Comparison of ENCODE assay signal across 8 cellular contexts in the genomic region with DNA sequence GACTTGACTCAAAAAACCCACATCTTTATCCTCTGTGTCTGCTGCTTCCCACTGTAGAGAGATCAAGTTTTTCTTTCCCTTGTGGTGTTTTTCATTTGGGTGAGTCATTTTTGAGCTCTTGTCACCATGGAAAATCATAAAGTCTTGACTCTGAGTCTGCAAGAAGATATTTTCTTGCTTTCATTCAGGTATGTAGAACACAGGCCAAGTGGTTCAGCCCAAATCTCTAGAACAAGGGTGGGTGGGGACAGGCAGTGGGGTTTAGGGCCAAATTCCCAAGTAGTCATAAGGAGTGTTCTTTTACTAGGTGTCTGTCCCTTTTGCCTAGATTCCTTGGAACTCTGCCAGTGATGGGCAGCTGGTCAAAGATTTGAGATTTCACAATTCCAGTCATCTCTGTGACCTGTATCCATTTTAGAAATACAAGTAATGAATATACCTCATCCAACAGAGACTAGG. TPM values are rescaled to one million over a fixed set of nuclear protein-coding genes. Genes with fewer than 3 reads are reported as not detected.
A peak's percentile ranks its signal among the peaks of the same experiment; 100 is the strongest.
DNase-seq lines count a peak whose midpoint lies in the region; ATAC-seq and TF ChIP-seq lines count a peak whose summit lies in the region.
"Had no signal": no experiment of that assay in that cellular context is flagged by ENCODE, and none has a peak within 500 bp of the region (broad histone marks: within the 10 kb centered on the region; RNA-seq: fewer than 3 reads in every experiment).

No MANE protein-coding gene starts in this region.

- CTCF ChIA-PET in OCI-LY7 (lab: Charles Lee; ENCODE audit: unreplicated experiment): no interaction called here

- H4K20me1 ChIP-seq in hepatocyte (ENCODE audit: insufficient read depth, poor library complexity, severe bottlenecking): no peaks in the 10 kb centered on the region
- H4K20me1 ChIP-seq in OCI-LY7 (ENCODE audit: insufficient read depth, low read length): no peaks in the 10 kb centered on the region

- peak; percentile 95 for DNase-seq in HT1080 (ENCODE audit: low read depth)
- DNase-seq in astrocyte of the spinal cord (ENCODE audit: low read depth, low spot score): peak; percentile 95
- DNase-seq in hepatocyte (ENCODE audit: low spot score): peak; percentile 28
- DNase-seq in upper lobe of left lung: no peak
- DNase-seq in NCI-H345 (lab: John Stamatoyannopoulos, UW): no peak
- no peak for DNase-seq in OCI-LY7 (ENCODE audit: low spot score)
- DNase-seq: activated CD4-positive, alpha-beta T cell treated with anti-CD3 and anti-CD28 coated beads for 1 hour had no signal

- no peaks in the 10 kb centered on the region for H3K4me1 ChIP-seq in hepatocyte (ENCODE audit: insufficient read depth)
- peaks cover 0 to 11% (median 10%) of the 10 kb centered on the region in 4 donors for H3K4me1 ChIP-seq in upper lobe of left lung
- no peaks in the 10 kb centered on the region for H3K4me1 ChIP-seq in OCI-LY7 (ENCODE audit: insufficient read depth, low read length, poor library complexity, severe bottlenecking)

- H3K27me3 ChIP-seq in hepatocyte: no peaks in the 10 kb centered on the region
- H3K27me3 ChIP-seq in upper lobe of left lung: no peaks in the 10 kb centered on the region

- peak; percentile 85 to 90 for ATAC-seq in upper lobe of left lung (ENCODE audit: low FRiP score in 2 of 2)
- ATAC-seq in GM21381 (IDR thresholded peaks at IDR 0.05; ENCODE audit: unreplicated experiment): no peak

- no peak for TF ChIP-seq POLR2A in upper lobe of left lung (IDR thresholded peaks at IDR 0.05)

- BruUV-seq in OCI-LY7 (replicated peaks; lab: Mats Ljungman, UMichigan): no TSS peak

- in situ Hi-C loops in astrocyte of the spinal cord (cut with HindIII; ENCODE audit: low sequenced_read_pairs): no loop called here

- no peak overlapping the region for H2AFZ ChIP-seq in hepatocyte
- H2AFZ ChIP-seq in OCI-LY7 (ENCODE audit: low read length): no peak overlapping the region

- no peaks in the 10 kb centered on the region for H3K9me3 ChIP-seq in hepatocyte (ENCODE audit: low read depth)
- no peaks in the 10 kb centered on the region for H3K9me3 ChIP-seq in upper lobe of left lung
- no peaks in the 10 kb centered on the region for H3K9me3 ChIP-seq in OCI-LY7 (ENCODE audit: low read length)

- POLR2A ChIA-PET in OCI-LY7 (lab: Charles Lee): no interaction called here

- H3K36me3 ChIP-seq in hepatocyte (replicated peaks; ENCODE audit: insufficient read depth, low read depth) (no peaks in the 10 kb centered on the region), upper lobe of left lung (no peaks in the 10 kb centered on the region), OCI-LY7 (ENCODE audit: insufficient read depth, low read length) (no peaks in the 10 kb centered on the region)

- no peak overlapping the region for H3K4me3 ChIP-seq in astrocyte of the spinal cord (ENCODE audit: low read depth, low read length)
- no peak overlapping the region for H3K4me3 ChIP-seq in hepatocyte
- H3K4me3 ChIP-seq in upper lobe of left lung: no peak overlapping the region
- no peak overlapping the region for H3K4me3 ChIP-seq in OCI-LY7 (ENCODE audit: low read depth, low read length, poor library complexity, severe bottlenecking)

- TF ChIP-seq CTCF in astrocyte of the spinal cord (IDR thresholded peaks at IDR 0.05; ENCODE audit: low read depth, low read length) (no peak), hepatocyte (IDR thresholded peaks at IDR 0.05; ENCODE audit: poor library complexity) (no peak), upper lobe of left lung (IDR thresholded peaks at IDR 0.05) (no peak), OCI-LY7 (conservative IDR thresholded peaks at IDR 0.05; ENCODE audit: low read length) (no peak)

- H3K27ac ChIP-seq in hepatocyte (peak overlapping the region; percentile 33), upper lobe of left lung (peak overlapping the region in 2 of 4 donors; percentile 6 to 54), OCI-LY7 (ENCODE audit: low read depth, low read length, poor library complexity, severe bottlenecking) (no peak overlapping the region)

- no peaks in the 10 kb centered on the region for H3K79me2 ChIP-seq in hepatocyte
- H3K79me2 ChIP-seq in OCI-LY7 (ENCODE audit: insufficient read depth, low read depth, low read length): no peaks in the 10 kb centered on the region

- TF ChIP-seq EP300 in upper lobe of left lung (IDR thresholded peaks at IDR 0.05): no peak

- H3K9me2 ChIP-seq in hepatocyte (replicated peaks; ENCODE audit: insufficient read depth) (no peaks in the 10 kb centered on the region), OCI-LY7 (ENCODE audit: insufficient read depth, low read length) (no peaks in the 10 kb centered on the region)

- intact Hi-C loops in OCI-LY7 (cut with micrococcal nuclease; ENCODE audit: unreplicated experiment): no loop called here

- H3K4me2 ChIP-seq in hepatocyte (no peak overlapping the region), OCI-LY7 (ENCODE audit: low read length) (no peak overlapping the region)

RNA-seq across cellular contexts. Expression of gene ARHGAP29, which starts 21.5 kb away (rescaled TPM):
- 43.1 and 50.5 TPM in 2 replicates for total RNA-seq in HT1080 (2014; rRNA removed; shearing (Covaris generic))
- 85.0 and 112 TPM in 2 replicates for polyA plus RNA-seq in HT1080 (2015; cell fraction: cytosol; rRNA removed)
- polyA plus RNA-seq in HT1080 (2015; cell fraction: nucleus; rRNA removed): 162 and 163 TPM in 2 replicates
- total RNA-seq in hepatocyte (22.3 and 22.4 TPM in 2 replicates), upper lobe of left lung (10 to 100 TPM; 43.8 to 87.5 (median 49.0) TPM), OCI-LY7 (2022) (not detected in 2 replicates)
- polyA plus RNA-seq in hepatocyte: 9.6 and 22.3 TPM in 2 replicates
- total RNA-seq in OCI-LY7 (2014; rRNA removed; shearing (Covaris generic)): 0.06 TPM in 1 of 2 replicates, not detected in the other

Comparison
In these comparisons a context has a peak if more than half of its experiments do, and no peak if none do; other contexts are left out.
1. DNase-seq: peak in HT1080 (single experiment), astrocyte of the spinal cord (single experiment) and hepatocyte (single experiment); none in upper lobe of left lung (0 of 2), NCI-H345 (single experiment) and OCI-LY7 (single experiment).
2. RNA of gene ARHGAP29, which starts 21.5 kb away (total RNA-seq): 43.1 to 50.5 TPM in HT1080, 43.8 to 87.5 TPM in upper lobe of left lung and 22.3 to 22.4 TPM in hepatocyte; 0.06 TPM in OCI-LY7; every median in the first group is over 10 times any median in the second.